Comparison of ENCODE assay signal across 1 cellular context in the genomic region with DNA sequence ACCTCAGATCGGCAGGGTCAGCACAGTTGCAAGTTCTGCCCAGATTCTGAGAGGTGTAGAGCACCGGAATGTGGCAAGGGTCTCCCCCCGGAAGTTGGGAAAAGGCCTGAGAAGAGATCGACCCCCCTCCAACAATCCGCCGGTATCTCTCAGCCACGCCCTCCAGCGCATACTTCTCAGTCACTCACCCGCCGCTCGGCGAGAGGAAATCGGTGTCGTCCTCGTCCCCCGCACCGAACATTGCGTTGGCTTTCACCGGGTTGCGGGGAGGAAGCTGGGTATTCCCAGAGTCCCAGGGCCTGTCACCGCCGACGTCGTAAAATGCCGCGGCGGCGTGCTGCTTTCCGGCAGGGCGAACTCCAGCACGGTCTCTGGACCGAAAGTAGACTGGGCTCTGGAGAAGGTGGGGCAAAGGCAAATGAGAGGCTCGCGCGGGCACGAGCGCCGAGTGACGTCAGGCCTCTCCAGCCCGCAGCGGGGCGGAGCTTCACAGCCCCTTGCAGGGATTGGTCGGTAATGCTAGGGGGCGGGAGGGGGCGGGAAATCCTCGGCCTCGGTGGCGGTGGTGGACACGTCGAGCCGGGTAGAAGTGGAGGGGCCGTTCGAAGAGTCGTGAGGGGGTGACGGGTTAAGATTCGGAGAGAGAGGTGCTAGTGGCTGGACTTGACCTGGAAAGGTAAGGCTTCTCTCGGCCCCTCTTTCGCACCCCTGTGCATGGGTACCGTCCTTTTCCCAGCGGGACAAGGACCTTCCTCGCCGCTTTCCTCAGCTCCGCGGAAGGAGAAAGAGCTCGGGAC.
TF ChIP-seq lines count a peak whose summit lies in the region.

A gene with protein sequence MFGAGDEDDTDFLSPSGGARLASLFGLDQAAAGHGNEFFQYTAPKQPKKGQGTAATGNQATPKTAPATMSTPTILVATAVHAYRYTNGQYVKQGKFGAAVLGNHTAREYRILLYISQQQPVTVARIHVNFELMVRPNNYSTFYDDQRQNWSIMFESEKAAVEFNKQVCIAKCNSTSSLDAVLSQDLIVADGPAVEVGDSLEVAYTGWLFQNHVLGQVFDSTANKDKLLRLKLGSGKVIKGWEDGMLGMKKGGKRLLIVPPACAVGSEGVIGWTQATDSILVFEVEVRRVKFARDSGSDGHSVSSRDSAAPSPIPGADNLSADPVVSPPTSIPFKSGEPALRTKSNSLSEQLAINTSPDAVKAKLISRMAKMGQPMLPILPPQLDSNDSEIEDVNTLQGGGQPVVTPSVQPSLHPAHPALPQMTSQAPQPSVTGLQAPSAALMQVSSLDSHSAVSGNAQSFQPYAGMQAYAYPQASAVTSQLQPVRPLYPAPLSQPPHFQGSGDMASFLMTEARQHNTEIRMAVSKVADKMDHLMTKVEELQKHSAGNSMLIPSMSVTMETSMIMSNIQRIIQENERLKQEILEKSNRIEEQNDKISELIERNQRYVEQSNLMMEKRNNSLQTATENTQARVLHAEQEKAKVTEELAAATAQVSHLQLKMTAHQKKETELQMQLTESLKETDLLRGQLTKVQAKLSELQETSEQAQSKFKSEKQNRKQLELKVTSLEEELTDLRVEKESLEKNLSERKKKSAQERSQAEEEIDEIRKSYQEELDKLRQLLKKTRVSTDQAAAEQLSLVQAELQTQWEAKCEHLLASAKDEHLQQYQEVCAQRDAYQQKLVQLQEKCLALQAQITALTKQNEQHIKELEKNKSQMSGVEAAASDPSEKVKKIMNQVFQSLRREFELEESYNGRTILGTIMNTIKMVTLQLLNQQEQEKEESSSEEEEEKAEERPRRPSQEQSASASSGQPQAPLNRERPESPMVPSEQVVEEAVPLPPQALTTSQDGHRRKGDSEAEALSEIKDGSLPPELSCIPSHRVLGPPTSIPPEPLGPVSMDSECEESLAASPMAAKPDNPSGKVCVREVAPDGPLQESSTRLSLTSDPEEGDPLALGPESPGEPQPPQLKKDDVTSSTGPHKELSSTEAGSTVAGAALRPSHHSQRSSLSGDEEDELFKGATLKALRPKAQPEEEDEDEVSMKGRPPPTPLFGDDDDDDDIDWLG (minus strand): TSS at position 275 of the 797 bp plus-strand sequence. CDS start 34 bp downstream, at position 241.
SLC31A1 (plus strand) TSS at position 542 of the 797 bp plus-strand sequence. CDS start 34,605 bp downstream, outside the sequence.

TF ChIP-seq in K562, 482 proteins besides CTCF, POLR2A, EP300 and RAD21 (continued from another document and continues in another):
- TF ChIP-seq, protein P1, sequence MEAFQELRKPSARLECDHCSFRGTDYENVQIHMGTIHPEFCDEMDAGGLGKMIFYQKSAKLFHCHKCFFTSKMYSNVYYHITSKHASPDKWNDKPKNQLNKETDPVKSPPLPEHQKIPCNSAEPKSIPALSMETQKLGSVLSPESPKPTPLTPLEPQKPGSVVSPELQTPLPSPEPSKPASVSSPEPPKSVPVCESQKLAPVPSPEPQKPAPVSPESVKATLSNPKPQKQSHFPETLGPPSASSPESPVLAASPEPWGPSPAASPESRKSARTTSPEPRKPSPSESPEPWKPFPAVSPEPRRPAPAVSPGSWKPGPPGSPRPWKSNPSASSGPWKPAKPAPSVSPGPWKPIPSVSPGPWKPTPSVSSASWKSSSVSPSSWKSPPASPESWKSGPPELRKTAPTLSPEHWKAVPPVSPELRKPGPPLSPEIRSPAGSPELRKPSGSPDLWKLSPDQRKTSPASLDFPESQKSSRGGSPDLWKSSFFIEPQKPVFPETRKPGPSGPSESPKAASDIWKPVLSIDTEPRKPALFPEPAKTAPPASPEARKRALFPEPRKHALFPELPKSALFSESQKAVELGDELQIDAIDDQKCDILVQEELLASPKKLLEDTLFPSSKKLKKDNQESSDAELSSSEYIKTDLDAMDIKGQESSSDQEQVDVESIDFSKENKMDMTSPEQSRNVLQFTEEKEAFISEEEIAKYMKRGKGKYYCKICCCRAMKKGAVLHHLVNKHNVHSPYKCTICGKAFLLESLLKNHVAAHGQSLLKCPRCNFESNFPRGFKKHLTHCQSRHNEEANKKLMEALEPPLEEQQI (IDR thresholded peaks at IDR 0.05): no peak
- TF ChIP-seq KAT8 (IDR thresholded peaks at IDR 0.05; ENCODE audit: low read depth): no peak
- TF ChIP-seq BRD9 (IDR thresholded peaks at IDR 0.05; ENCODE audit: low read depth, partially characterized antibody): no peak
- TF ChIP-seq POLR2G (IDR thresholded peaks at IDR 0.05; ENCODE audit: low read depth, low read length): peak; percentile 90
- peak; percentile 85 for TF ChIP-seq KDM5B (IDR thresholded peaks at IDR 0.05; ENCODE audit: insufficient replicate concordance, low read depth, low read length)
- TF ChIP-seq SRSF9 (IDR thresholded peaks at IDR 0.05; ENCODE audit: borderline replicate concordance, low read depth, low read length): no peak
- TF ChIP-seq SOX6 (IDR thresholded peaks at IDR 0.05): peak; percentile 57; the same call in 1 of the 2 replicates
- TF ChIP-seq JUND (IDR thresholded peaks at IDR 0.05; ENCODE audit: borderline replicate concordance, low read depth, low read length): peak; percentile 83
- peak; percentile 56; the same call in 1 of the 3 replicates for TF ChIP-seq JUND (tag; IDR thresholded peaks at IDR 0.05; ENCODE audit: borderline replicate concordance, low read depth, low read length)
- TF ChIP-seq, protein P2, sequence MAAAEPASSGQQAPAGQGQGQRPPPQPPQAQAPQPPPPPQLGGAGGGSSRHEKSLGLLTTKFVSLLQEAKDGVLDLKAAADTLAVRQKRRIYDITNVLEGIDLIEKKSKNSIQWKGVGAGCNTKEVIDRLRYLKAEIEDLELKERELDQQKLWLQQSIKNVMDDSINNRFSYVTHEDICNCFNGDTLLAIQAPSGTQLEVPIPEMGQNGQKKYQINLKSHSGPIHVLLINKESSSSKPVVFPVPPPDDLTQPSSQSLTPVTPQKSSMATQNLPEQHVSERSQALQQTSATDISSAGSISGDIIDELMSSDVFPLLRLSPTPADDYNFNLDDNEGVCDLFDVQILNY (CRISPR knock-in tag; IDR thresholded peaks at IDR 0.05): no peak; the same call in 1 of the 2 replicates
- TF ChIP-seq NFIX (CRISPR knock-in tag; IDR thresholded peaks at IDR 0.05; ENCODE audit: low read depth): no peak
- no peak for TF ChIP-seq ZNF707 (CRISPR knock-in tag; conservative IDR thresholded peaks at IDR 0.05)
- no peak for TF ChIP-seq ZNF444 (CRISPR knock-in tag; IDR thresholded peaks at IDR 0.05)
- TF ChIP-seq, protein P3, sequence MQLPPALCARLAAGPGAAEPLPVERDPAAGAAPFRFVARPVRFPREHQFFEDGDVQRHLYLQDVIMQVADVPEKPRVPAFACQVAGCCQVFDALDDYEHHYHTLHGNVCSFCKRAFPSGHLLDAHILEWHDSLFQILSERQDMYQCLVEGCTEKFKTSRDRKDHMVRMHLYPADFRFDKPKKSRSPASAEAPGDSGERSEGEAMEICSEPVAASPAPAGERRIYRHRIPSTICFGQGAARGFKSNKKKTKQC (CRISPR knock-in tag; IDR thresholded peaks at IDR 0.05): no peak; the same call in 1 of the 2 replicates
- no peak for TF ChIP-seq ZNF217 (CRISPR knock-in tag; IDR thresholded peaks at IDR 0.05)
- no peak for TF ChIP-seq ZNF316 (IDR thresholded peaks at IDR 0.05)
- TF ChIP-seq, protein P4, sequence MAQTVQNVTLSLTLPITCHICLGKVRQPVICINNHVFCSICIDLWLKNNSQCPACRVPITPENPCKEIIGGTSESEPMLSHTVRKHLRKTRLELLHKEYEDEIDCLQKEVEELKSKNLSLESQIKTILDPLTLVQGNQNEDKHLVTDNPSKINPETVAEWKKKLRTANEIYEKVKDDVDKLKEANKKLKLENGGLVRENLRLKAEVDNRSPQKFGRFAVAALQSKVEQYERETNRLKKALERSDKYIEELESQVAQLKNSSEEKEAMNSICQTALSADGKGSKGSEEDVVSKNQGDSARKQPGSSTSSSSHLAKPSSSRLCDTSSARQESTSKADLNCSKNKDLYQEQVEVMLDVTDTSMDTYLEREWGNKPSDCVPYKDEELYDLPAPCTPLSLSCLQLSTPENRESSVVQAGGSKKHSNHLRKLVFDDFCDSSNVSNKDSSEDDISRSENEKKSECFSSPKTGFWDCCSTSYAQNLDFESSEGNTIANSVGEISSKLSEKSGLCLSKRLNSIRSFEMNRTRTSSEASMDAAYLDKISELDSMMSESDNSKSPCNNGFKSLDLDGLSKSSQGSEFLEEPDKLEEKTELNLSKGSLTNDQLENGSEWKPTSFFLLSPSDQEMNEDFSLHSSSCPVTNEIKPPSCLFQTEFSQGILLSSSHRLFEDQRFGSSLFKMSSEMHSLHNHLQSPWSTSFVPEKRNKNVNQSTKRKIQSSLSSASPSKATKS (CRISPR knock-in tag; IDR thresholded peaks at IDR 0.05): no peak
- TF ChIP-seq PURB (CRISPR knock-in tag; IDR thresholded peaks at IDR 0.05; ENCODE audit: low read depth): no peak
- no peak for TF ChIP-seq NFATC3 (IDR thresholded peaks at IDR 0.05)
- TF ChIP-seq RCOR1 (IDR thresholded peaks at IDR 0.05; ENCODE audit: borderline replicate concordance in 1 of 2, low read depth in 2 of 2, low read length in 2 of 2): peak in 1 of 2 experiments; percentile 7; a peak in 1 of 4 replicates
- TF ChIP-seq POLR2B (IDR thresholded peaks at IDR 0.05; ENCODE audit: low read depth, partially characterized antibody): peak; percentile 87
- no peak for TF ChIP-seq MEF2D (tag; conservative IDR thresholded peaks at IDR 0.05; ENCODE audit: low read depth)
- peak; percentile 84; the same call in 1 of the 2 replicates for TF ChIP-seq PHF8 (IDR thresholded peaks at IDR 0.05; ENCODE audit: borderline replicate concordance, low read length)
- no peak for TF ChIP-seq ZNF354B (CRISPR knock-in tag; IDR thresholded peaks at IDR 0.05)
- no peak for TF ChIP-seq ZFP1 (CRISPR knock-in tag; IDR thresholded peaks at IDR 0.05)
- no peak for TF ChIP-seq KLF10 (CRISPR knock-in tag; IDR thresholded peaks at IDR 0.05)
- TF ChIP-seq SREBF1 (IDR thresholded peaks at IDR 0.05; ENCODE audit: borderline replicate concordance, low read depth, low read length): no peak
- TF ChIP-seq TCF7L2 (IDR thresholded peaks at IDR 0.05; ENCODE audit: low read depth, low read length): no peak
- TF ChIP-seq MCM5 (IDR thresholded peaks at IDR 0.05; ENCODE audit: low read depth): no peak
- TF ChIP-seq, protein P5, sequence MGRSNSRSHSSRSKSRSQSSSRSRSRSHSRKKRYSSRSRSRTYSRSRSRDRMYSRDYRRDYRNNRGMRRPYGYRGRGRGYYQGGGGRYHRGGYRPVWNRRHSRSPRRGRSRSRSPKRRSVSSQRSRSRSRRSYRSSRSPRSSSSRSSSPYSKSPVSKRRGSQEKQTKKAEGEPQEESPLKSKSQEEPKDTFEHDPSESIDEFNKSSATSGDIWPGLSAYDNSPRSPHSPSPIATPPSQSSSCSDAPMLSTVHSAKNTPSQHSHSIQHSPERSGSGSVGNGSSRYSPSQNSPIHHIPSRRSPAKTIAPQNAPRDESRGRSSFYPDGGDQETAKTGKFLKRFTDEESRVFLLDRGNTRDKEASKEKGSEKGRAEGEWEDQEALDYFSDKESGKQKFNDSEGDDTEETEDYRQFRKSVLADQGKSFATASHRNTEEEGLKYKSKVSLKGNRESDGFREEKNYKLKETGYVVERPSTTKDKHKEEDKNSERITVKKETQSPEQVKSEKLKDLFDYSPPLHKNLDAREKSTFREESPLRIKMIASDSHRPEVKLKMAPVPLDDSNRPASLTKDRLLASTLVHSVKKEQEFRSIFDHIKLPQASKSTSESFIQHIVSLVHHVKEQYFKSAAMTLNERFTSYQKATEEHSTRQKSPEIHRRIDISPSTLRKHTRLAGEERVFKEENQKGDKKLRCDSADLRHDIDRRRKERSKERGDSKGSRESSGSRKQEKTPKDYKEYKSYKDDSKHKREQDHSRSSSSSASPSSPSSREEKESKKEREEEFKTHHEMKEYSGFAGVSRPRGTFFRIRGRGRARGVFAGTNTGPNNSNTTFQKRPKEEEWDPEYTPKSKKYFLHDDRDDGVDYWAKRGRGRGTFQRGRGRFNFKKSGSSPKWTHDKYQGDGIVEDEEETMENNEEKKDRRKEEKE (IDR thresholded peaks at IDR 0.05; ENCODE audit: borderline replicate concordance in 1 of 2, control insufficient read depth in 1 of 2, low read depth in 2 of 2, low read length in 1 of 2): no peak
- no peak for TF ChIP-seq CHD4 (IDR thresholded peaks at IDR 0.05; ENCODE audit: insufficient read depth, insufficient replicate concordance, low read depth, low read length, poor library complexity, severe bottlenecking)
- no peak for TF ChIP-seq ZNF197 (CRISPR knock-in tag; IDR thresholded peaks at IDR 0.05; ENCODE audit: low read depth)
- TF ChIP-seq, protein P6, sequence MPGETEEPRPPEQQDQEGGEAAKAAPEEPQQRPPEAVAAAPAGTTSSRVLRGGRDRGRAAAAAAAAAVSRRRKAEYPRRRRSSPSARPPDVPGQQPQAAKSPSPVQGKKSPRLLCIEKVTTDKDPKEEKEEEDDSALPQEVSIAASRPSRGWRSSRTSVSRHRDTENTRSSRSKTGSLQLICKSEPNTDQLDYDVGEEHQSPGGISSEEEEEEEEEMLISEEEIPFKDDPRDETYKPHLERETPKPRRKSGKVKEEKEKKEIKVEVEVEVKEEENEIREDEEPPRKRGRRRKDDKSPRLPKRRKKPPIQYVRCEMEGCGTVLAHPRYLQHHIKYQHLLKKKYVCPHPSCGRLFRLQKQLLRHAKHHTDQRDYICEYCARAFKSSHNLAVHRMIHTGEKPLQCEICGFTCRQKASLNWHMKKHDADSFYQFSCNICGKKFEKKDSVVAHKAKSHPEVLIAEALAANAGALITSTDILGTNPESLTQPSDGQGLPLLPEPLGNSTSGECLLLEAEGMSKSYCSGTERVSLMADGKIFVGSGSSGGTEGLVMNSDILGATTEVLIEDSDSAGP (CRISPR knock-in tag; IDR thresholded peaks at IDR 0.05): no peak
- TF ChIP-seq, protein P7, sequence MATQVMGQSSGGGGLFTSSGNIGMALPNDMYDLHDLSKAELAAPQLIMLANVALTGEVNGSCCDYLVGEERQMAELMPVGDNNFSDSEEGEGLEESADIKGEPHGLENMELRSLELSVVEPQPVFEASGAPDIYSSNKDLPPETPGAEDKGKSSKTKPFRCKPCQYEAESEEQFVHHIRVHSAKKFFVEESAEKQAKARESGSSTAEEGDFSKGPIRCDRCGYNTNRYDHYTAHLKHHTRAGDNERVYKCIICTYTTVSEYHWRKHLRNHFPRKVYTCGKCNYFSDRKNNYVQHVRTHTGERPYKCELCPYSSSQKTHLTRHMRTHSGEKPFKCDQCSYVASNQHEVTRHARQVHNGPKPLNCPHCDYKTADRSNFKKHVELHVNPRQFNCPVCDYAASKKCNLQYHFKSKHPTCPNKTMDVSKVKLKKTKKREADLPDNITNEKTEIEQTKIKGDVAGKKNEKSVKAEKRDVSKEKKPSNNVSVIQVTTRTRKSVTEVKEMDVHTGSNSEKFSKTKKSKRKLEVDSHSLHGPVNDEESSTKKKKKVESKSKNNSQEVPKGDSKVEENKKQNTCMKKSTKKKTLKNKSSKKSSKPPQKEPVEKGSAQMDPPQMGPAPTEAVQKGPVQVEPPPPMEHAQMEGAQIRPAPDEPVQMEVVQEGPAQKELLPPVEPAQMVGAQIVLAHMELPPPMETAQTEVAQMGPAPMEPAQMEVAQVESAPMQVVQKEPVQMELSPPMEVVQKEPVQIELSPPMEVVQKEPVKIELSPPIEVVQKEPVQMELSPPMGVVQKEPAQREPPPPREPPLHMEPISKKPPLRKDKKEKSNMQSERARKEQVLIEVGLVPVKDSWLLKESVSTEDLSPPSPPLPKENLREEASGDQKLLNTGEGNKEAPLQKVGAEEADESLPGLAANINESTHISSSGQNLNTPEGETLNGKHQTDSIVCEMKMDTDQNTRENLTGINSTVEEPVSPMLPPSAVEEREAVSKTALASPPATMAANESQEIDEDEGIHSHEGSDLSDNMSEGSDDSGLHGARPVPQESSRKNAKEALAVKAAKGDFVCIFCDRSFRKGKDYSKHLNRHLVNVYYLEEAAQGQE (CRISPR knock-in tag; IDR thresholded peaks at IDR 0.05; ENCODE audit: low read depth): 0 out of 2 replicates have a peak, but pooled peaks have one; percentile 35
- TF ChIP-seq HMG20A (CRISPR knock-in tag; conservative IDR thresholded peaks at IDR 0.05): no peak
- peak; percentile 26; the same call in 1 of the 2 replicates for TF ChIP-seq MXI1 (IDR thresholded peaks at IDR 0.05; ENCODE audit: low read depth, low read length)
- peak in 1 of 2 experiments; percentile 11; a peak in 1 of 4 replicates for TF ChIP-seq NONO (IDR thresholded peaks at IDR 0.05; ENCODE audit: low read depth in 2 of 2, low read length in 1 of 2)
- no peak for TF ChIP-seq TAL1 (IDR thresholded peaks at IDR 0.05)
